In the genomic region with DNA sequence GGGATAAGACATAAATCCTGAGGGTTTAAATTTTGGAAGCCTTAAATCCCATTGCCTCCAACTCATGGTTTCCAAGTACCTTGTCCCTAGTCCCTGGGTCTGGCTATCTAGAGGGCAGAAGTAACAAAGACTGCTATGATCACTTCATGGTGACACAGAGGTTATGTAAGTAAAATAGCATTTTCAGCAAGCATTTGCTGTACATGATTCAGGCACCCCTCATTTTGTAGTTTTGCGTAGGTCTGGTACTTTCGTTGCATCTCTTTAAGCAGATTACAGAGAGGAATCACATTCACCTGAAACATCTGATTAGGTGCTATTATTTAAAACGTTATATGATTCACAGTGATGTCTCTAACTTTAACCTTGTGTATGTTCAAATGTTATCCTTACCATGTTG, we compare ENCODE assay signal across 26 cellular contexts.
"Had no signal": no experiment of that assay in that cellular context is flagged by ENCODE, and none has a peak within 500 bp of the region (broad histone marks: within the 10 kb centered on the region; RNA-seq: fewer than 3 reads in every experiment).

No MANE protein-coding gene starts in this region.

- DNase-seq: activated effector memory CD4-positive, alpha-beta T cell treated with anti-CD3 and anti-CD28 coated beads, Interleukin-2, amount 50 U/mL, for 16 hours; activated effector memory CD4-positive, alpha-beta T cell treated with Interleukin-2 at 50 U/mL for 16 hours; activated gamma-delta T cell; activated gamma-delta T cell treated with Interleukin-2 at 50 U/mL for 16 hours; activated naive CD4-positive, alpha-beta T cell; activated naive CD4-positive, alpha-beta T cell treated with anti-CD3 and anti-CD28 coated beads for 36 hours; activated naive CD4-positive, alpha-beta T cell treated with anti-CD3 and anti-CD28 coated beads, Interleukin-2, amount 10 ng/mL, durations not matched to agents 7 days and 5 days; activated naive CD4-positive, alpha-beta T cell treated with anti-CD3 and anti-CD28 coated beads, Interleukin-2, amount 50 U/mL, for 16 hours; activated naive CD4-positive, alpha-beta T cell treated with Interleukin-2 at 50 U/mL for 16 hours; activated naive CD8-positive, alpha-beta T cell treated with anti-CD3 and anti-CD28 coated beads for 36 hours; activated naive CD8-positive, alpha-beta T cell treated with anti-CD3 and anti-CD28 coated beads, Interleukin-2, amount 10 ng/mL, durations not matched to agents 7 days and 5 days; activated naive CD8-positive, alpha-beta T cell treated with anti-CD3 and anti-CD28 coated beads, Interleukin-2, amount 50 U/mL, for 24 hours; activated T-cell treated with anti-CD3 and anti-CD28 coated beads, Interleukin-2, amount 50 U/mL, for 1 hour; activated T-cell treated with anti-CD3 and anti-CD28 coated beads, Interleukin-2, amount 50 U/mL, for 24 hours; activated T-cell treated with anti-CD3 and anti-CD28 coated beads, Interleukin-2, amount 50 U/mL, for 4 hours; activated T-cell treated with anti-CD3 and anti-CD28 coated beads, Interleukin-2, amount 50 U/mL, for 48 hours; activated T-cell treated with anti-CD3 and anti-CD28 coated beads, Interleukin-2, amount 50 U/mL, for 72 hours; adrenal gland; amniotic stem cell; amygdala; anterior cingulate cortex; aorta; body of pancreas; brain microvascular endothelial cell; central memory CD4-positive, alpha-beta T cell; cerebellar nuclear complex had no signal
